1 cellular context compared by ENCODE assay signal in genomic region chr6:138773177-138774091, GRCh38.
TF ChIP-seq lines count a peak whose summit lies in the region.

Gene CCDC28A, plus strand, starts transcription at chr6:138773769. Its CDS starts 2,352 bp downstream, at chr6:138776121.

TF ChIP-seq in HEK293, 187 proteins besides CTCF, POLR2A, EP300 and RAD21 (continued from another document):
- TF ChIP-seq ZNF398 (tag by site-specific recombination; IDR thresholded peaks at IDR 0.05) = peak; percentile 63; the same call in 1 of the 2 replicates
- no peak for TF ChIP-seq ZBTB49 (tag by site-specific recombination; IDR thresholded peaks at IDR 0.05; ENCODE audit: low read depth)
- peak; percentile 62; the same call in 1 of the 2 replicates for TF ChIP-seq ELK4 (IDR thresholded peaks at IDR 0.05; ENCODE audit: borderline replicate concordance, low read depth, low read length)
- no peak for TF ChIP-seq ZNF747 (tag by site-specific recombination; IDR thresholded peaks at IDR 0.05)
- no peak for TF ChIP-seq ZFHX2 (tag by site-specific recombination; conservative IDR thresholded peaks at IDR 0.05)
- peak; percentile 89 for TF ChIP-seq ZBTB21 (tag by site-specific recombination; IDR thresholded peaks at IDR 0.05)
- TF ChIP-seq ZNF792 (tag by site-specific recombination; IDR thresholded peaks at IDR 0.05) = peak; percentile 98
- 0 out of 2 replicates have a peak, but pooled peaks have one; percentile 61 for TF ChIP-seq ZNF660 (tag by site-specific recombination; IDR thresholded peaks at IDR 0.05)
- TF ChIP-seq REST (tag by site-specific recombination; IDR thresholded peaks at IDR 0.05) = peak; percentile 2; the same call in 1 of the 2 replicates
- TF ChIP-seq ZNF221 (tag by site-specific recombination; IDR thresholded peaks at IDR 0.05; ENCODE audit: borderline replicate concordance) = no peak
- TF ChIP-seq HIC1 (tag by site-specific recombination; IDR thresholded peaks at IDR 0.05) = no peak
- TF ChIP-seq SP3 (tag by site-specific recombination; IDR thresholded peaks at IDR 0.05) = peak; percentile 98
- no peak for TF ChIP-seq ZNF658 (tag by site-specific recombination; IDR thresholded peaks at IDR 0.05)
- no peak for TF ChIP-seq ZNF645 (tag by site-specific recombination; IDR thresholded peaks at IDR 0.05)
- TF ChIP-seq ZNF600 (tag by site-specific recombination; IDR thresholded peaks at IDR 0.05) = no peak
- TF ChIP-seq BCL11B (tag by site-specific recombination; IDR thresholded peaks at IDR 0.05; ENCODE audit: low read depth) = no peak
- no peak for TF ChIP-seq ZNF514 (tag by site-specific recombination; IDR thresholded peaks at IDR 0.05)
- TF ChIP-seq AEBP2 (tag by site-specific recombination; IDR thresholded peaks at IDR 0.05; ENCODE audit: borderline replicate concordance) = no peak
- no peak for TF ChIP-seq SCRT1 (tag by site-specific recombination; IDR thresholded peaks at IDR 0.05; ENCODE audit: borderline replicate concordance)
- peak; percentile 59 for TF ChIP-seq PRDM10 (tag by site-specific recombination; IDR thresholded peaks at IDR 0.05)
- TF ChIP-seq GFI1B (tag by site-specific recombination; IDR thresholded peaks at IDR 0.05) = no peak
- TF ChIP-seq REPIN1 (tag by site-specific recombination; IDR thresholded peaks at IDR 0.05; ENCODE audit: low read depth) = no peak; the same call in 1 of the 2 replicates
- no peak for TF ChIP-seq ZNF610 (tag by site-specific recombination; IDR thresholded peaks at IDR 0.05; ENCODE audit: borderline replicate concordance)
- peak; percentile 97 for TF ChIP-seq ZBTB20 (tag by site-specific recombination; IDR thresholded peaks at IDR 0.05)
